In the genomic region with DNA sequence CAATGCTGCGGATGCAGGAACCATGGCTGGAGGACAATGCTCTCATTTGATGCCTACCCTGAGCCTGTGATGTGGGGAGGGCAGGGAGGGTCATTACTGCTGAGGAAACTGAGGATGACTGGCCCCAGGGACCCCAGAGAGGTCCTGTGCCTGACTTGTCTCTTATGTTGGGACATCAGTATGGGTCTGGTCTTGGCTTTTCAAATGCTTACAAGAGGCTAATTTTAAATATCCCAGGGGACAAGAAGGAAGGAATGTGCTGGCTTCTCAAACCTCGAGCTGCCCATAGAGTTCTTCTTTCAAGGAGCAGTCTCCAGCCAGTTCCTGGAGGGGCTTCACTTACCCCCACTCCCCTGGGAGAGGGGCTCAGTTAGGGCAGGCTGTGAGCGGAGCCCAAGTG, we compare ENCODE assay signal across 32 cellular contexts.
"Had no signal": no experiment of that assay in that cellular context is flagged by ENCODE, and none has a peak within 500 bp of the region (broad histone marks: within the 10 kb centered on the region; RNA-seq: fewer than 3 reads in every experiment).

No MANE protein-coding gene starts in this region.

- H3K27me3 ChIP-seq: body of pancreas, breast epithelium, MG63 had no signal

- H3K27ac ChIP-seq: body of pancreas, breast epithelium, SK-N-MC, WERI-Rb-1 had no signal

- H3K4me3 ChIP-seq: body of pancreas, breast epithelium, MG63, SK-N-MC had no signal

- ATAC-seq: activated CD8-positive, alpha-beta memory T cell treated with anti-CD3 and anti-CD28 coated beads, Interleukin-2, amount 10 ng/mL, durations not matched to agents 7 days and 5 days; body of pancreas; PC-3 had no signal

- H3K9me3 ChIP-seq: body of pancreas, breast epithelium, MG63 had no signal

- H3K36me3 ChIP-seq: breast epithelium, MG63, WERI-Rb-1 had no signal

- DNase-seq: activated CD4-positive, alpha-beta memory T cell treated with anti-CD3 and anti-CD28 coated beads, Interleukin-2, amount 10 ng/mL, durations not matched to agents 7 days and 5 days; activated CD4-positive, alpha-beta T cell treated with anti-CD3 and anti-CD28 coated beads for 1 hour; activated CD4-positive, alpha-beta T cell treated with anti-CD3 and anti-CD28 coated beads for 48 hours; activated CD4-positive, CD25-positive, alpha-beta regulatory T cell; activated CD8-positive, alpha-beta memory T cell treated with anti-CD3 and anti-CD28 coated beads for 24 hours; activated CD8-positive, alpha-beta memory T cell treated with anti-CD3 and anti-CD28 coated beads, Interleukin-2, amount 10 ng/mL, durations not matched to agents 7 days and 5 days; activated CD8-positive, alpha-beta memory T cell treated with anti-CD3 and anti-CD28 coated beads, Interleukin-2, amount 50 U/mL, for 48 hours; activated effector memory CD4-positive, alpha-beta T cell treated with Interleukin-2 at 50 U/mL for 16 hours; activated naive CD4-positive, alpha-beta T cell treated with anti-CD3 and anti-CD28 coated beads, Interleukin-2, amount 10 ng/mL, durations not matched to agents 7 days and 5 days; activated T-cell treated with anti-CD3 and anti-CD28 coated beads, Interleukin-2, amount 50 U/mL, for 48 hours; amygdala; body of pancreas; caudate nucleus; Kasumi-1; KG1; MG63; NCI-H1048; NCI-H1105 treated with DMSO at 0.1 percent for 48 hours; NCI-H1436; NCI-H1694; NCI-H1930; NCI-H2081 treated with DMSO at 0.1 percent for 48 hours; NCI-H510A; NCI-H526; NCI-H748 treated with DMSO at 0.1 percent for 48 hours; NK-92 treated with Interleukin-12 subunit alpha and Interleukin-12 subunit beta, amount 100 ng/mL, for 24 hours; PC-3; Right ventricle myocardium superior; T1000; WERI-Rb-1 had no signal

- H3K4me1 ChIP-seq: body of pancreas, breast epithelium had no signal
